Comparison of ENCODE assay signal across 15 cellular contexts in genomic region chr7:115352375-115352774, GRCh38.
A peak's percentile ranks its signal among the peaks of the same experiment; 100 is the strongest.
DNase-seq lines count a peak whose midpoint lies in the region; ATAC-seq and TF ChIP-seq lines count a peak whose summit lies in the region.
"Had no signal": no experiment of that assay in that cellular context is flagged by ENCODE, and none has a peak within 500 bp of the region (broad histone marks: within the 10 kb centered on the region; RNA-seq: fewer than 3 reads in every experiment).

No MANE protein-coding gene starts in this region.

- no peak overlapping the region for H3K4me3 Mint-ChIP-seq in stimulated activated memory B cell treated with anti-CD40 and anti-IgM and Interleukin-4, amounts not matched to agents 10 μg/mL and 1 μg/mL and 100 μg/mL, for 72 hours
- H3K4me3 Mint-ChIP-seq: activated CD8-positive, alpha-beta memory T cell treated with anti-CD3 and anti-CD28 coated beads, Interleukin-2, amount 10 ng/mL, durations not matched to agents 7 days and 5 days; central memory CD8-positive, alpha-beta T cell had no signal

- no peaks in the 10 kb centered on the region for H3K4me1 ChIP-seq in mucosa of descending colon (ENCODE audit: low read depth)

- no peaks in the 10 kb centered on the region for H3K36me3 ChIP-seq in mucosa of descending colon (ENCODE audit: low read depth)
- H3K36me3 ChIP-seq: MG63 had no signal

- DNase-seq in GM03348 (ENCODE audit: low spot score): peak; percentile 48
- DNase-seq in RPMI7951 (ENCODE audit: low read depth): peak; percentile 1
- DNase-seq in epithelial cell of esophagus (ENCODE audit: low read depth): peak; percentile 84
- peak; percentile 21 for DNase-seq in renal cortical epithelial cell (ENCODE audit: low read depth)
- no peak for DNase-seq in COLO668 (lab: John Stamatoyannopoulos, UW; ENCODE audit: unreplicated experiment)
- no peak for DNase-seq in KBM-7
- no peak for DNase-seq in mucosa of descending colon
- DNase-seq: activated CD8-positive, alpha-beta memory T cell treated with anti-CD3 and anti-CD28 coated beads, Interleukin-2, amount 10 ng/mL, durations not matched to agents 7 days and 5 days; activated naive CD4-positive, alpha-beta T cell; hippocampal formation; MG63; stimulated activated naive CD8-positive, alpha-beta T cell treated with anti-CD3 and anti-CD28 coated beads, Interleukin-15, Interleukin-2, amounts not matched to agents 100 U/mL and 50 U/mL, for 24 hours had no signal

- in situ Hi-C loops in KBM-7 (cut with MboI; ENCODE audit: low pct_unique_long_range_greater_than_20kb, low sequenced_read_pairs): no loop called here

- no peaks in the 10 kb centered on the region for H3K9me3 ChIP-seq in mucosa of descending colon
- H3K9me3 ChIP-seq: MG63 had no signal

- no peaks in the 10 kb centered on the region for H3K9me3 Mint-ChIP-seq in stimulated activated memory B cell treated with anti-CD40 and anti-IgM and Interleukin-4, amounts not matched to agents 10 μg/mL and 1 μg/mL and 100 μg/mL, for 72 hours
- H3K9me3 Mint-ChIP-seq: central memory CD8-positive, alpha-beta T cell had no signal

- H3K4me1 Mint-ChIP-seq in stimulated activated memory B cell treated with anti-CD40 and anti-IgM and Interleukin-4, amounts not matched to agents 10 μg/mL and 1 μg/mL and 100 μg/mL, for 72 hours: no peaks in the 10 kb centered on the region
- H3K4me1 Mint-ChIP-seq: activated CD8-positive, alpha-beta memory T cell treated with anti-CD3 and anti-CD28 coated beads, Interleukin-2, amount 10 ng/mL, durations not matched to agents 7 days and 5 days; central memory CD8-positive, alpha-beta T cell had no signal

- H3K36me3 Mint-ChIP-seq in stimulated activated memory B cell treated with anti-CD40 and anti-IgM and Interleukin-4, amounts not matched to agents 10 μg/mL and 1 μg/mL and 100 μg/mL, for 72 hours: no peaks in the 10 kb centered on the region

- H3K4me3 ChIP-seq in epithelial cell of esophagus (ENCODE audit: low read length) (no peak overlapping the region), mucosa of descending colon (no peak overlapping the region)
- H3K4me3 ChIP-seq: MG63 had no signal

- H3K27me3 Mint-ChIP-seq in stimulated activated memory B cell treated with anti-CD40 and anti-IgM and Interleukin-4, amounts not matched to agents 10 μg/mL and 1 μg/mL and 100 μg/mL, for 72 hours: no peaks in the 10 kb centered on the region
- H3K27me3 Mint-ChIP-seq: activated CD8-positive, alpha-beta memory T cell treated with anti-CD3 and anti-CD28 coated beads, Interleukin-2, amount 10 ng/mL, durations not matched to agents 7 days and 5 days had no signal

- H3K27ac Mint-ChIP-seq in stimulated activated memory B cell treated with anti-CD40 and anti-IgM and Interleukin-4, amounts not matched to agents 10 μg/mL and 1 μg/mL and 100 μg/mL, for 72 hours: no peak overlapping the region
- H3K27ac Mint-ChIP-seq: activated CD8-positive, alpha-beta memory T cell treated with anti-CD3 and anti-CD28 coated beads, Interleukin-2, amount 10 ng/mL, durations not matched to agents 7 days and 5 days had no signal

- TF ChIP-seq CTCF in epithelial cell of esophagus (IDR thresholded peaks at IDR 0.05; ENCODE audit: insufficient read depth, low read depth, low read length, missing control alignments) (peak; percentile 17), mucosa of descending colon (IDR thresholded peaks at IDR 0.05) (no peak)

- intact Hi-C loops in mucosa of descending colon (cut with DNase I, micrococcal nuclease): no loop called here

- no peak for ATAC-seq in stimulated activated memory B cell treated with anti-CD40 and anti-IgM and Interleukin-4, amounts not matched to agents 10 μg/mL and 1 μg/mL and 100 μg/mL, for 72 hours
- no peak for ATAC-seq in mucosa of descending colon
- ATAC-seq: activated CD8-positive, alpha-beta memory T cell treated with anti-CD3 and anti-CD28 coated beads, Interleukin-2, amount 10 ng/mL, durations not matched to agents 7 days and 5 days; sciatic nerve; stimulated activated naive CD8-positive, alpha-beta T cell treated with anti-CD3 and anti-CD28 coated beads, Interleukin-15, Interleukin-2, amounts not matched to agents 100 U/mL and 50 U/mL, for 24 hours had no signal

Comparison
In these comparisons a context has a peak if more than half of its experiments do, and no peak if none do; other contexts are left out.
1. DNase-seq: peak in GM03348 (single experiment), RPMI7951 (single experiment), epithelial cell of esophagus (single experiment) and renal cortical epithelial cell (single experiment); none in COLO668 (single experiment), KBM-7 (single experiment) and mucosa of descending colon (0 of 3).